13 cellular contexts compared by ENCODE assay signal in genomic region chr7:43570688-43571365, GRCh38.
A peak's percentile ranks its signal among the peaks of the same experiment; 100 is the strongest.
DNase-seq lines count a peak whose midpoint lies in the region; ATAC-seq and TF ChIP-seq lines count a peak whose summit lies in the region.
"Had no signal": no experiment of that assay in that cellular context is flagged by ENCODE, and none has a peak within 500 bp of the region (broad histone marks: within the 10 kb centered on the region; RNA-seq: fewer than 3 reads in every experiment).

No MANE protein-coding gene starts in this region.

- H3K4me3 ChIP-seq in choroid plexus epithelial cell (ENCODE audit: low read depth, low read length), result no peak overlapping the region
- H3K4me3 ChIP-seq: dorsolateral prefrontal cortex, testis had no signal

- peak; percentile 34 for DNase-seq in choroid plexus epithelial cell (ENCODE audit: low read depth)
- DNase-seq in NCI-H510A treated with DMSO at 0.1 percent for 48 hours (lab: John Stamatoyannopoulos, UW), result no peak
- no peak for DNase-seq in MV-4-11 (lab: John Stamatoyannopoulos, UW)
- DNase-seq: dorsolateral prefrontal cortex; NCI-H524; stimulated activated CD4-positive, alpha-beta T cell treated with anti-CD3 and anti-CD28 coated beads, Interleukin-2, amount 100 ng/mL, for 24 hours; testis had no signal

- ATAC-seq in GM18517 (IDR thresholded peaks at IDR 0.05; ENCODE audit: unreplicated experiment) (peak; percentile 76), GM21390 (IDR thresholded peaks at IDR 0.05; ENCODE audit: unreplicated experiment) (peak; percentile 83), HG03095 (IDR thresholded peaks at IDR 0.05; ENCODE audit: unreplicated experiment) (peak; percentile 70), HG03457 (IDR thresholded peaks at IDR 0.05; ENCODE audit: unreplicated experiment) (no peak), HG02973 (IDR thresholded peaks at IDR 0.05; ENCODE audit: unreplicated experiment) (no peak)
- ATAC-seq: HCT116 had no signal

- no peak for TF ChIP-seq CTCF in choroid plexus epithelial cell (conservative IDR thresholded peaks at IDR 0.05; ENCODE audit: low read depth, low read length)

Comparison
In these comparisons a context has a peak if more than half of its experiments do, and no peak if none do; other contexts are left out.
1. ATAC-seq: peak in GM18517 (single experiment), GM21390 (single experiment) and HG03095 (single experiment); none in HG03457 (single experiment) and HG02973 (single experiment).